Comparison of ENCODE assay signal across 29 cellular contexts in the genomic region with DNA sequence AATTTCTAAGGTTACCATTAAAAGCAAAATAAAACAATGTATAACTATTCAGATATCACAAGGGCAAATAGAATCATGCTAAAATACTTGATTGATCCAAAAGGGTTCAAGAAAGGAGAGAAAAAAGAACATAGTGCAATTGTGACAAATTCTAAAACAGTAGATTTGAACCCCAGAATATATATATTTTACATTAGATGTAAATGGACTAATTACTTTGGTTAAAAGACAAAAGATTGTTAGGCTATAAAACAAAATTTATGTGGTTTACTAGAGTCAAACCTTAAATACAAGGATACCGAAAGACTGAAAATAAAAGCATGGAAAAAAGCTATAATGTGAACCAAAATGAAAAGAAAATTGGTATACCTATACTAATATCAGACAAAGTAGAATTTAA.
DNase-seq lines count a peak whose midpoint lies in the region; ATAC-seq, FAIRE-seq and TF ChIP-seq lines count a peak whose summit lies in the region.
"Had no signal": no experiment of that assay in that cellular context is flagged by ENCODE, and none has a peak within 500 bp of the region (broad histone marks: within the 10 kb centered on the region; RNA-seq: fewer than 3 reads in every experiment).

No MANE protein-coding gene starts in this region.

- H3K9me3 ChIP-seq in K562 (replicated peaks; ENCODE audit: control insufficient read depth, insufficient read depth, low read depth, low read length), result no peaks in the 10 kb centered on the region
- H3K9me3 ChIP-seq: BE2C, Caco-2 had no signal

- intact Hi-C loops in K562 (cut with micrococcal nuclease), result no loop called here

- no peak for FAIRE-seq in K562 (lab: Jason Lieb, UNC)
- FAIRE-seq in frontal cortex (lab: Jason Lieb, UNC), result peak; percentile 3
- FAIRE-seq: A549, D721Med had no signal

- H3K4me1 ChIP-seq in K562 (replicated peaks in 1 of 2; ENCODE audit: control insufficient read depth in 2 of 2, insufficient read depth in 2 of 2, low read length in 2 of 2), result no peaks in the 10 kb centered on the region
- H3K4me1 ChIP-seq: A549; BE2C; BLaER1; BLaER1 treated with 17β-estradiol and CSF1 and Interleukin-3, amounts not matched to agents 10 nM and 100 nM; Caco-2 had no signal

- no peak for TF ChIP-seq POLR2A in K562 (conservative IDR thresholded peaks at IDR 0.05)

- CTCF ChIA-PET in K562 (lab: Yijun Ruan, JAX; ENCODE audit: low intra/inter-chr PET ratio), result no interaction called here

- H3K4me3 ChIP-seq in K562, result no peak overlapping the region
- H3K4me3 ChIP-seq: A549; BLaER1; BLaER1 treated with 17β-estradiol and CSF1 and Interleukin-3, amounts not matched to agents 10 nM and 100 nM had no signal

- in situ Hi-C loops in K562 (cut with MboI), result no loop called here

- no peaks in the 10 kb centered on the region for H3K9me1 ChIP-seq in K562 (ENCODE audit: control insufficient read depth, insufficient read depth, low read length)

- no peak overlapping the region for H3K4me2 ChIP-seq in K562 (ENCODE audit: insufficient read depth, low read length)
- H3K4me2 ChIP-seq: A549; BLaER1; BLaER1 treated with 17β-estradiol and CSF1 and Interleukin-3, amounts not matched to agents 10 nM and 100 nM had no signal

- H2AFZ ChIP-seq in K562 (ENCODE audit: low read depth, low read length), result no peak overlapping the region

- H3K27me3 ChIP-seq in K562 (ENCODE audit: control insufficient read depth in 2 of 2, insufficient read depth in 2 of 2, low read length in 2 of 2), result no peaks in the 10 kb centered on the region
- H3K27me3 ChIP-seq: BE2C; BLaER1; BLaER1 treated with 17β-estradiol and CSF1 and Interleukin-3, amounts not matched to agents 10 nM and 100 nM had no signal

- H3K79me2 ChIP-seq in K562 (ENCODE audit: control insufficient read depth, insufficient read depth, low read length), result no peaks in the 10 kb centered on the region

- H4K20me1 ChIP-seq in K562 (replicated peaks; ENCODE audit: control insufficient read depth, insufficient read depth, low read length), result no peaks in the 10 kb centered on the region
- H4K20me1 ChIP-seq: BLaER1; BLaER1 treated with 17β-estradiol and CSF1 and Interleukin-3, amounts not matched to agents 10 nM and 100 nM had no signal

- no peak for TF ChIP-seq CTCF in K562 (IDR thresholded peaks at IDR 0.05 in 2 of 3, conservative IDR thresholded peaks at IDR 0.05 in 1 of 3; ENCODE audit: insufficient read depth in 2 of 3, low read depth in 1 of 3, low read length in 3 of 3)

- BruUV-seq in K562 (replicated peaks; lab: Mats Ljungman, UMichigan), result no TSS peak

- DNase-seq in K562 (ENCODE audit: extremely low read depth in 1 of 4, low spot score in 3 of 4) (no peak), frontal cortex (ENCODE audit: low spot score in 2 of 2) (no peak), RPMI8226 (no peak), EL (no peak)
- DNase-seq: 8988T; ACHN; AML-193; BE2C; C1 segment of cervical spinal cord; Caco-2; Calu3; CD4-positive, alpha-beta memory T cell; CD4-positive, alpha-beta T cell; CD4-positive, CD25-positive, alpha-beta regulatory T cell; CD8-positive, alpha-beta memory T cell; CD8-positive, alpha-beta T cell; COR-L47; DMS 273 treated with DMSO at 0.1 percent for 48 hours; DMS153; DMS53; DMS79; DMS79 treated with DMSO at 0.1 percent for 48 hours; DND-41 had no signal

- ATAC-seq in K562, result no peak
- ATAC-seq: A549; CD8-positive, alpha-beta T cell had no signal

- no peaks in the 10 kb centered on the region for H3K36me3 ChIP-seq in K562 (ENCODE audit: control insufficient read depth, insufficient read depth, low read length)
- H3K36me3 ChIP-seq: BE2C; BLaER1; BLaER1 treated with 17β-estradiol and CSF1 and Interleukin-3, amounts not matched to agents 10 nM and 100 nM had no signal

- POLR2A ChIA-PET in K562 (lab: Yijun Ruan, JAX), result no interaction called here

- 7% methylated on average over 1 of the region's 1 CpG for WGBS in K562 (ENCODE audit: insufficient coverage, low coverage, missing lambda C conversion rate)

- H3K9ac ChIP-seq in K562 (ENCODE audit: insufficient read depth in 1 of 2, low read depth in 2 of 2, low read length in 2 of 2), result no peak overlapping the region
- H3K9ac ChIP-seq: BLaER1; BLaER1 treated with 17β-estradiol and CSF1 and Interleukin-3, amounts not matched to agents 10 nM and 100 nM had no signal

- TF ChIP-seq EP300 in K562 (IDR thresholded peaks at IDR 0.05; ENCODE audit: low read length), result no peak

- no peak for TF ChIP-seq RAD21 in K562 (CRISPR knock-in tag; conservative IDR thresholded peaks at IDR 0.05 in 1 of 2, IDR thresholded peaks at IDR 0.05 in 1 of 2)

- H3K27ac ChIP-seq in K562 (ENCODE audit: extremely low read depth, low read depth, low read length), result no peak overlapping the region
- H3K27ac ChIP-seq: 22Rv1; A549; BLaER1; BLaER1 treated with 17β-estradiol and CSF1 and Interleukin-3, amounts not matched to agents 10 nM and 100 nM; C4-2B had no signal

TF ChIP-seq in K562, 482 proteins besides CTCF, POLR2A, EP300 and RAD21:
- TF ChIP-seq RREB1 (CRISPR knock-in tag; IDR thresholded peaks at IDR 0.05), result no peak
- TF ChIP-seq ZNF507 (tag; conservative IDR thresholded peaks at IDR 0.05), result peak; percentile 93
- TF ChIP-seq KLF1 (tag; IDR thresholded peaks at IDR 0.05), result no peak
